ENCODE assay signal across 26 cellular contexts in the genomic region with DNA sequence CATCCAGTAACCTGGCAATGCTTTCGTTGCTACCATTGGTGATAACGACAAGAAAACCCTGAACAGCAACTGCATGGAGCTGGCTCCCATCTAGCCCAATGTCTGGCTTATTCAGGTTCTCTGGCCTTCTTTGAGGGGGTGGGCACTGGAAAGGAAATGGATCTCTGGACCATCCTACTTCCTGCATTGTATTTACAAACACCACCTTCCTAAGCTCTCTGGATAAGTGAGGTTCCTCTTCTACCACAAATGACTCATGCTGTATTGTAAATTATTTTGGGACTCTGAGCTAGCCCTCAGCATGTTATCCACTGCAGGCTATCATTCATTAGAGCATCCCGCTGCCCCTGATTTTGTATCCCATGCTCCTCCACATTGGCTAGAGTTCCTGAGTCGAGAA.
DNase-seq lines count a peak whose midpoint lies in the region; ATAC-seq, FAIRE-seq and TF ChIP-seq lines count a peak whose summit lies in the region.
"Had no signal": no experiment of that assay in that cellular context is flagged by ENCODE, and none has a peak within 500 bp of the region (broad histone marks: within the 10 kb centered on the region; RNA-seq: fewer than 3 reads in every experiment).

No MANE protein-coding gene starts in this region.

- no peak for ATAC-seq in Right ventricle myocardium superior (ENCODE audit: poor library complexity)
- no peak for ATAC-seq in activated CD4-positive, alpha-beta T cell treated with anti-CD3 and anti-CD28 coated beads for 36 hours
- ATAC-seq: activated CD8-positive, alpha-beta T cell treated with anti-CD3 and anti-CD28 coated beads, Interleukin-2, amount 10 ng/mL, durations not matched to agents 7 days and 5 days; stimulated activated memory B cell treated with anti-CD40 and anti-IgM and Interleukin-4, amounts not matched to agents 10 μg/mL and 1 μg/mL and 100 μg/mL, for 72 hours had no signal

- peaks cover 17% of the 10 kb centered on the region for H3K4me1 Mint-ChIP-seq in astrocyte (ENCODE audit: low read depth, unreplicated experiment)
- peaks cover 9% of the 10 kb centered on the region for H3K4me1 Mint-ChIP-seq in neural crest cell
- peaks cover 13% of the 10 kb centered on the region for H3K4me1 Mint-ChIP-seq in activated CD4-positive, alpha-beta T cell treated with anti-CD3 and anti-CD28 coated beads for 36 hours
- H3K4me1 Mint-ChIP-seq: CD4-positive, alpha-beta memory T cell; stimulated activated memory B cell treated with anti-CD40 and anti-IgM and Interleukin-4, amounts not matched to agents 10 μg/mL and 1 μg/mL and 100 μg/mL, for 72 hours had no signal

- H3K27me3 ChIP-seq in astrocyte (ENCODE audit: insufficient read depth, low read length): no peaks in the 10 kb centered on the region
- H3K27me3 ChIP-seq: suprapubic skin, uterus had no signal

- no peaks in the 10 kb centered on the region for H4K20me1 ChIP-seq in astrocyte (ENCODE audit: insufficient read depth, low read length)

- no peaks in the 10 kb centered on the region for H3K36me3 ChIP-seq in astrocyte (ENCODE audit: insufficient read depth, low read length)
- H3K36me3 ChIP-seq: suprapubic skin, uterus had no signal

- no peak overlapping the region for H3K4me3 Mint-ChIP-seq in astrocyte (ENCODE audit: unreplicated experiment)
- H3K4me3 Mint-ChIP-seq in neural crest cell: no peak overlapping the region
- H3K4me3 Mint-ChIP-seq in activated CD4-positive, alpha-beta T cell treated with anti-CD3 and anti-CD28 coated beads for 36 hours: no peak overlapping the region
- H3K4me3 Mint-ChIP-seq: activated CD8-positive, alpha-beta T cell treated with anti-CD3 and anti-CD28 coated beads, Interleukin-2, amount 10 ng/mL, durations not matched to agents 7 days and 5 days; activated naive CD8-positive, alpha-beta T cell treated with anti-CD3 and anti-CD28 coated beads for 36 hours; CD4-positive, alpha-beta memory T cell; stimulated activated memory B cell treated with anti-CD40 and anti-IgM and Interleukin-4, amounts not matched to agents 10 μg/mL and 1 μg/mL and 100 μg/mL, for 72 hours had no signal

- CTCF ChIA-PET in activated CD4-positive, alpha-beta T cell treated with anti-CD3 and anti-CD28 coated beads for 36 hours (lab: Charles Lee): interaction anchor here (0.8 kb wide), 1 partner anchor 632 kb away, joined by 3 read pairs; no protein-coding TSS in a partner anchor

- no peak for TF ChIP-seq CTCF in astrocyte (IDR thresholded peaks at IDR 0.05; ENCODE audit: insufficient read depth, low read depth, low read length)
- TF ChIP-seq CTCF in neural crest cell (conservative IDR thresholded peaks at IDR 0.05): no peak

- no peak overlapping the region for H3K9ac ChIP-seq in astrocyte (ENCODE audit: low read length)

- no peak overlapping the region for H2AFZ ChIP-seq in astrocyte (ENCODE audit: low read depth, low read length)

- H3K4me3 ChIP-seq in astrocyte (ENCODE audit: insufficient read depth, low read depth, low read length): no peak overlapping the region
- H3K4me3 ChIP-seq: suprapubic skin, uterus had no signal

- peak; percentile 23 for DNase-seq in EL
- DNase-seq in M059J (ENCODE audit: low read depth): peak; percentile 81
- peak; percentile 47 for DNase-seq in astrocyte (ENCODE audit: low read depth)
- DNase-seq in neural crest cell (ENCODE audit: low read depth, low spot score): no peak
- DNase-seq in Right ventricle myocardium superior: no peak
- no peak for DNase-seq in iPS-NIHi7 (ENCODE audit: extremely low spot score)
- no peak for DNase-seq in activated CD4-positive, alpha-beta T cell treated with anti-CD3 and anti-CD28 coated beads for 36 hours
- DNase-seq: activated CD4-positive, CD25-positive, alpha-beta regulatory T cell treated with anti-CD3 and anti-CD28 coated beads, Interleukin-2, amount 50 U/mL, for 72 hours; activated CD8-positive, alpha-beta T cell treated with anti-CD3 and anti-CD28 coated beads, Interleukin-2, amount 10 ng/mL, durations not matched to agents 7 days and 5 days; activated effector memory CD4-positive, alpha-beta T cell treated with Interleukin-2 at 50 U/mL for 16 hours; activated naive CD8-positive, alpha-beta T cell treated with anti-CD3 and anti-CD28 coated beads for 36 hours; activated T-cell treated with anti-CD3 and anti-CD28 coated beads for 4 hours; CD4-positive, alpha-beta memory T cell; cerebellar nuclear complex; DMS 273 treated with DMSO at 0.1 percent for 48 hours; GOT3; head of caudate nucleus; left cardiac atrium; NCI-H1417; NCI-H2081 treated with DMSO at 0.1 percent for 48 hours; NCI-H446 treated with DMSO at 0.1 percent for 48 hours; retina; T-helper 1 cell; uterus had no signal

- H3K4me2 ChIP-seq in astrocyte (ENCODE audit: low read length): no peak overlapping the region

- H3K36me3 Mint-ChIP-seq in astrocyte (ENCODE audit: low read depth, unreplicated experiment): no peaks in the 10 kb centered on the region
- no peaks in the 10 kb centered on the region for H3K36me3 Mint-ChIP-seq in neural crest cell (ENCODE audit: low read depth)
- H3K36me3 Mint-ChIP-seq in activated CD4-positive, alpha-beta T cell treated with anti-CD3 and anti-CD28 coated beads for 36 hours (ENCODE audit: low read depth): no peaks in the 10 kb centered on the region
- H3K36me3 Mint-ChIP-seq: activated naive CD8-positive, alpha-beta T cell treated with anti-CD3 and anti-CD28 coated beads for 36 hours; CD4-positive, alpha-beta memory T cell; stimulated activated memory B cell treated with anti-CD40 and anti-IgM and Interleukin-4, amounts not matched to agents 10 μg/mL and 1 μg/mL and 100 μg/mL, for 72 hours had no signal

- H3K27me3 Mint-ChIP-seq in astrocyte (ENCODE audit: low read depth, unreplicated experiment): no peaks in the 10 kb centered on the region
- H3K27me3 Mint-ChIP-seq in neural crest cell (ENCODE audit: low read depth): no peaks in the 10 kb centered on the region
- no peaks in the 10 kb centered on the region for H3K27me3 Mint-ChIP-seq in activated CD4-positive, alpha-beta T cell treated with anti-CD3 and anti-CD28 coated beads for 36 hours
- H3K27me3 Mint-ChIP-seq: activated naive CD8-positive, alpha-beta T cell treated with anti-CD3 and anti-CD28 coated beads for 36 hours; CD4-positive, alpha-beta memory T cell; stimulated activated memory B cell treated with anti-CD40 and anti-IgM and Interleukin-4, amounts not matched to agents 10 μg/mL and 1 μg/mL and 100 μg/mL, for 72 hours had no signal

- H3K9me3 Mint-ChIP-seq in astrocyte (ENCODE audit: unreplicated experiment) (no peaks in the 10 kb centered on the region), neural crest cell (no peaks in the 10 kb centered on the region)
- H3K9me3 Mint-ChIP-seq in activated CD4-positive, alpha-beta T cell treated with anti-CD3 and anti-CD28 coated beads for 36 hours (ENCODE audit: low read depth): no peaks in the 10 kb centered on the region
- H3K9me3 Mint-ChIP-seq: activated naive CD8-positive, alpha-beta T cell treated with anti-CD3 and anti-CD28 coated beads for 36 hours; CD4-positive, alpha-beta memory T cell; stimulated activated memory B cell treated with anti-CD40 and anti-IgM and Interleukin-4, amounts not matched to agents 10 μg/mL and 1 μg/mL and 100 μg/mL, for 72 hours had no signal

- no peaks in the 10 kb centered on the region for H3K9me3 ChIP-seq in astrocyte (ENCODE audit: insufficient read depth, low read depth, low read length)
- H3K9me3 ChIP-seq: suprapubic skin, uterus had no signal

- H3K27ac Mint-ChIP-seq in astrocyte (ENCODE audit: unreplicated experiment): no peak overlapping the region
- H3K27ac Mint-ChIP-seq in neural crest cell (ENCODE audit: unreplicated experiment): peak overlapping the region; percentile 35
- H3K27ac Mint-ChIP-seq in activated CD4-positive, alpha-beta T cell treated with anti-CD3 and anti-CD28 coated beads for 36 hours: no peak overlapping the region
- H3K27ac Mint-ChIP-seq: activated CD8-positive, alpha-beta T cell treated with anti-CD3 and anti-CD28 coated beads, Interleukin-2, amount 10 ng/mL, durations not matched to agents 7 days and 5 days; activated naive CD8-positive, alpha-beta T cell treated with anti-CD3 and anti-CD28 coated beads for 36 hours; CD4-positive, alpha-beta memory T cell; stimulated activated memory B cell treated with anti-CD40 and anti-IgM and Interleukin-4, amounts not matched to agents 10 μg/mL and 1 μg/mL and 100 μg/mL, for 72 hours had no signal

- peaks cover 19% of the 10 kb centered on the region for H3K4me1 ChIP-seq in astrocyte (ENCODE audit: insufficient read depth, low read length)
- H3K4me1 ChIP-seq: uterus had no signal

- POLR2A ChIA-PET in activated CD4-positive, alpha-beta T cell treated with anti-CD3 and anti-CD28 coated beads for 36 hours (lab: Charles Lee): no interaction called here

- intact Hi-C loops in Right ventricle myocardium superior (cut with DNase I): no loop called here
- intact Hi-C loops in activated CD4-positive, alpha-beta T cell treated with anti-CD3 and anti-CD28 coated beads for 36 hours (cut with DNase I, micrococcal nuclease): no loop called here

- H3K79me2 ChIP-seq in astrocyte (ENCODE audit: insufficient read depth, low read length): no peaks in the 10 kb centered on the region

- no peak overlapping the region for H3K27ac ChIP-seq in astrocyte (ENCODE audit: low read depth, low read length)
- H3K27ac ChIP-seq: suprapubic skin, uterus had no signal

- no peak for FAIRE-seq in astrocyte (lab: Jason Lieb, UNC)

Comparison
In these comparisons a context has a peak if more than half of its experiments do, and no peak if none do; other contexts are left out.
1. DNase-seq: peak in EL (single experiment), M059J (single experiment) and astrocyte (single experiment); none in neural crest cell (single experiment), Right ventricle myocardium superior (single experiment), iPS-NIHi7 (single experiment) and activated CD4-positive, alpha-beta T cell treated with anti-CD3 and anti-CD28 coated beads for 36 hours (single experiment).